Comparison of ENCODE assay signal across 13 cellular contexts in genomic region chr5:139619861-139620260, GRCh38.
"Had no signal": no experiment of that assay in that cellular context is flagged by ENCODE, and none has a peak within 500 bp of the region (broad histone marks: within the 10 kb centered on the region; RNA-seq: fewer than 3 reads in every experiment).

No MANE protein-coding gene starts in this region.

- H3K4me1 ChIP-seq: colonic mucosa, tibial artery had no signal

- H3K9me3 ChIP-seq: colonic mucosa, neutrophil, tibial artery had no signal

- H3K27ac ChIP-seq: colonic mucosa, neutrophil, tibial artery had no signal

- H3K4me3 ChIP-seq: colonic mucosa, tibial artery had no signal

- H3K27me3 ChIP-seq: colonic mucosa, neutrophil, tibial artery had no signal

- ATAC-seq: activated CD4-positive, CD25-positive, alpha-beta regulatory T cell treated with anti-CD3 and anti-CD28 coated beads, Interleukin-2, amount 50 U/mL, for 24 hours; esophagus mucosa had no signal

- DNase-seq: activated naive CD4-positive, alpha-beta T cell treated with Interleukin-2 at 50 U/mL for 16 hours; caudate nucleus; colonic mucosa; islet precursor cell; retina; stimulated activated CD4-positive, alpha-beta T cell treated with anti-CD3 and anti-CD28 coated beads, Interleukin-12 subunit alpha, Interleukin-12 subunit beta, amount 100 ng/mL, for 4 hours; stimulated activated CD4-positive, alpha-beta T cell treated with anti-CD3 and anti-CD28 coated beads, Interleukin-2, amount 100 ng/mL, for 24 hours; T-helper 1 cell; T1000; tibial artery had no signal
